In the genomic region with DNA sequence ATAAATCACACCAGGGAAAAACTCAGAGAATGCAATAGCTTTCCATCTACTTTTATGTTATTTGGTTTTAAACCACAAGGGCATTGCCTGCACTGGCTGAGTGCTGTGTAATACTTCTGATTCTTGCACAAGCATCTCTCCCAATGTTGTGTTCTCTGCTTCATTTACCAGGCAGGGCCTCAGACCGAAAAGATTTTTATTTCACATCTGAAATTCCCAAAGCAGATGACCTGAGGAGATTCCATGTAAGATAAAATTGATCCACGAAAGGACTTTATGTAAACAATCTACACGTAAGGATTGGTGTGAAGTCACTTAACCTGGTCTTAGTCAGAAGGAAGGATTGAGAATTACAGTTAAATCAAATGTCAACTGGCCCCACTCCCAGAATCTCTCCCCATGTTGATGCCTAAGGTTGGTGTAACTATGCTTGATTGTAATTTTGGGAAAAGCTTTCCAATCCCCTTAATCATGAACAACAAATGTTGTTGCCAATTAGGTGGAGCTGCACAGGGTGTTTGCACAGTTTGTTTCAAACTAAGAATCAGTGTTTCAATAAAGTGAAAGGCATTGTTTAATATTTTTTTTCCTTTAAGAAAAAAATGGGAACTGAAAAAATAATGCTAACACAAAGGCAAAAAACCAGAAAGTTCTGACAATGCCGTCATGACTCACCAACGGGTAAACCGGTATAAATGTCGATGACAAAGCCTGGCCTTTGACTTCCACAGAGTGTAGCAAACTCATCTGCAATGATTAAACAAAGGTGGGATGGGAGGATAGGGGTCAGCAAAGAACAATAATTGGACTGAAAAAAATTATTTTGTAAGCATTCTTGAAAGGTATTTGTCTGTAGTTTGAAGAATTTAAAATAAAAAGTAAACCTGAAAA, we compare ENCODE assay signal across 9 cellular contexts.
DNase-seq lines count a peak whose midpoint lies in the region; ATAC-seq, FAIRE-seq and TF ChIP-seq lines count a peak whose summit lies in the region.
"Had no signal": no experiment of that assay in that cellular context is flagged by ENCODE, and none has a peak within 500 bp of the region (broad histone marks: within the 10 kb centered on the region; RNA-seq: fewer than 3 reads in every experiment).

No MANE protein-coding gene starts in this region.

- no peaks in the 10 kb centered on the region for H3K36me3 ChIP-seq in bronchial epithelial cell (ENCODE audit: control insufficient read depth, insufficient read depth, low read length)
- H3K36me3 ChIP-seq in spleen, result peaks cover 0 to 100% (median 27%) of the 10 kb centered on the region in 6 donors
- H3K36me3 ChIP-seq: right lobe of liver had no signal

- H3K4me1 ChIP-seq in spleen, result no peaks in the 10 kb centered on the region
- H3K4me1 ChIP-seq: right lobe of liver had no signal

- DNase-seq in AG08395 (ENCODE audit: low spot score), result peak; percentile 58
- peak; percentile 69 for DNase-seq in HS-5 (ENCODE audit: low read depth)
- peak; percentile 34 for DNase-seq in bronchial epithelial cell (ENCODE audit: low read depth)
- peak; percentile 90 for DNase-seq in iris pigment epithelial cell (ENCODE audit: low read depth)
- DNase-seq in stimulated activated CD4-positive, alpha-beta T cell treated with anti-CD3 and anti-CD28 coated beads, Interleukin-15, amount 100 ng/mL, for 24 hours, result no peak
- DNase-seq in spleen, result no peak
- DNase-seq: right lobe of liver had no signal

- WGBS in spleen, 5 donors, result 88 to 96% (median 91%) methylated on average over 7 of the region's 7 CpGs

- TF ChIP-seq POLR2A in spleen (IDR thresholded peaks at IDR 0.05), result no peak

- intact Hi-C loops in spleen (cut with DNase I; ENCODE audit: low total_unique reads), result no loop called here

- ATAC-seq in GM21447 (IDR thresholded peaks at IDR 0.05; ENCODE audit: unreplicated experiment) (no peak), HG03439 (IDR thresholded peaks at IDR 0.05; ENCODE audit: unreplicated experiment) (no peak)
- ATAC-seq: right lobe of liver had no signal

- H3K4me3 ChIP-seq in bronchial epithelial cell (ENCODE audit: low read depth, low read length) (no peak overlapping the region), spleen (no peak overlapping the region)
- H3K4me3 ChIP-seq: right lobe of liver had no signal

- no peaks in the 10 kb centered on the region for H3K9me3 ChIP-seq in spleen
- H3K9me3 ChIP-seq: right lobe of liver had no signal

- H3K27me3 ChIP-seq in bronchial epithelial cell (ENCODE audit: control insufficient read depth, insufficient read depth, low read length), result no peaks in the 10 kb centered on the region
- H3K27me3 ChIP-seq in spleen (replicated peaks in 1 of 7), result no peaks in the 10 kb centered on the region
- H3K27me3 ChIP-seq: right lobe of liver had no signal

- no peak for FAIRE-seq in bronchial epithelial cell (lab: Jason Lieb, UNC)

- no peak overlapping the region for H3K27ac ChIP-seq in spleen
- H3K27ac ChIP-seq: right lobe of liver had no signal

- TF ChIP-seq CTCF in bronchial epithelial cell (IDR thresholded peaks at IDR 0.05; ENCODE audit: insufficient read depth, low read length, severe bottlenecking), result no peak
- TF ChIP-seq CTCF in spleen (IDR thresholded peaks at IDR 0.05 in 8 of 11, conservative IDR thresholded peaks at IDR 0.05 in 3 of 11), result no peak

Comparison
In these comparisons a context has a peak if more than half of its experiments do, and no peak if none do; other contexts are left out.
1. DNase-seq: peak in AG08395 (single experiment), HS-5 (single experiment), bronchial epithelial cell (single experiment) and iris pigment epithelial cell (single experiment); none in stimulated activated CD4-positive, alpha-beta T cell treated with anti-CD3 and anti-CD28 coated beads, Interleukin-15, amount 100 ng/mL, for 24 hours (single experiment) and spleen (single experiment).